8 cellular contexts compared by ENCODE assay signal in genomic region chr10:35451103-35452016, GRCh38.
DNase-seq lines count a peak whose midpoint lies in the region; ATAC-seq and TF ChIP-seq lines count a peak whose summit lies in the region.

No MANE protein-coding gene starts in this region.

- H3K27ac ChIP-seq in breast epithelium (peak overlapping the region; percentile 12 to 72), Karpas-422 (ENCODE audit: low read length) (no peak overlapping the region)

- no peak overlapping the region for H2AFZ ChIP-seq in Karpas-422 (ENCODE audit: low read length)

- no peak overlapping the region for H3K9ac ChIP-seq in Karpas-422 (ENCODE audit: low read length)

- no peaks in the 10 kb centered on the region for H3K9me2 ChIP-seq in Karpas-422 (replicated peaks; ENCODE audit: insufficient read depth, low read length)

- H4K20me1 ChIP-seq in Karpas-422 (ENCODE audit: insufficient read depth, low read depth, low read length) = peaks cover 74% of the 10 kb centered on the region

- ATAC-seq in GM19455 (IDR thresholded peaks at IDR 0.05; ENCODE audit: unreplicated experiment) = peak; percentile 97
- peak; percentile 98 for ATAC-seq in HG03442 (IDR thresholded peaks at IDR 0.05; ENCODE audit: unreplicated experiment)

- H3K4me2 ChIP-seq in Karpas-422 (ENCODE audit: low read depth, low read length, poor library complexity, severe bottlenecking) = no peak overlapping the region

- no peak for TF ChIP-seq CTCF in breast epithelium (IDR thresholded peaks at IDR 0.05)

- intact Hi-C loops in breast epithelium (cut with DNase I; ENCODE audit: low total_unique reads) = no loop called here

- H3K27me3 ChIP-seq in breast epithelium (no peaks in the 10 kb centered on the region), Karpas-422 (ENCODE audit: low read length) (no peaks in the 10 kb centered on the region)

- H3K79me2 ChIP-seq in Karpas-422 (ENCODE audit: low read length) = no peaks in the 10 kb centered on the region

- peaks cover 11 to 25% of the 10 kb centered on the region in 2 donors for H3K4me1 ChIP-seq in breast epithelium
- peaks cover 6% of the 10 kb centered on the region; the same call in 1 of the 2 replicates for H3K4me1 ChIP-seq in Karpas-422 (ENCODE audit: low read length)

- no peaks in the 10 kb centered on the region for H3K36me3 ChIP-seq in breast epithelium
- H3K36me3 ChIP-seq in Karpas-422 (ENCODE audit: insufficient read depth, low read length) = no peaks in the 10 kb centered on the region

- DNase-seq in Ammon's horn (ENCODE audit: low spot score) = peak; percentile 70
- no peak for DNase-seq in breast epithelium (ENCODE audit: low spot score in 2 of 2)
- peak; percentile 85 for DNase-seq in pons (ENCODE audit: low spot score)
- DNase-seq in Karpas-422 = no peak
- DNase-seq in NCI-H2171 (lab: John Stamatoyannopoulos, UW) = no peak
- DNase-seq in 8988T = no peak

- H3K9me3 ChIP-seq in breast epithelium = no peaks in the 10 kb centered on the region
- no peaks in the 10 kb centered on the region for H3K9me3 ChIP-seq in Karpas-422 (ENCODE audit: low read length)

- no peak for TF ChIP-seq POLR2A in breast epithelium (IDR thresholded peaks at IDR 0.05)

- H3K4me3 ChIP-seq in breast epithelium (no peak overlapping the region), Karpas-422 (ENCODE audit: low read length) (no peak overlapping the region)

Comparison
In these comparisons a context has a peak if more than half of its experiments do, and no peak if none do; other contexts are left out.
1. DNase-seq: peak in Ammon's horn (single experiment) and pons (single experiment); none in breast epithelium (0 of 2), Karpas-422 (single experiment), NCI-H2171 (single experiment) and 8988T (single experiment).